14 cellular contexts compared by ENCODE assay signal in the genomic region with DNA sequence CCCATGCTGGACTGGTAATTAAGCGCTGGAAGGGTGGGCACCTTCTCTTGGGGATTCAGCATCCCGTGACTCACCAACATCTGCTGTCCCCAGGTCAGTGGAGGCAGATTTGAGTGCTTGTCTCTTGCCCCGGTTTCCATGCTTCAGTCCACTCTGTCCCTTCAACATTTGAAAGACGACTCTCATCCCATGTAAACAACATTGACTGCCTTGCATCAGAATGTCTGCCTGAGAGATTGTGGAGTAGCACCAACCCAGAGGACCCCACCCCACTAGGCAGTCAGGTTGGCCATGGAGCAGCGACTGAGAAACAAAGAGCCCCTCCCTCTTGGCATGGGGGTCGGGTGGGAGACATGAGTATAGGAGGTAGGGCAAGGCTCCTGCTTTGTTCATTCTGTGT. TPM values are rescaled to one million over a fixed set of nuclear protein-coding genes. Genes with fewer than 3 reads are reported as not detected.
DNase-seq lines count a peak whose midpoint lies in the region; TF ChIP-seq lines count a peak whose summit lies in the region.
"Had no signal": no experiment of that assay in that cellular context is flagged by ENCODE, and none has a peak within 500 bp of the region (broad histone marks: within the 10 kb centered on the region; RNA-seq: fewer than 3 reads in every experiment).

No MANE protein-coding gene starts in this region.

- TF ChIP-seq CTCF in chondrocyte (IDR thresholded peaks at IDR 0.05) (no peak), endothelial cell (IDR thresholded peaks at IDR 0.05; ENCODE audit: unreplicated experiment) (no peak), GM10248 (IDR thresholded peaks at IDR 0.05; ENCODE audit: control extremely low read depth, extremely low read depth, low read depth, missing control alignments) (no peak)

- H3K27me3 Mint-ChIP-seq in chondrocyte (ENCODE audit: low read depth) (no peaks in the 10 kb centered on the region), endothelial cell (ENCODE audit: unreplicated experiment) (no peaks in the 10 kb centered on the region)
- H3K27me3 Mint-ChIP-seq: CD4-positive, CD25-positive, alpha-beta regulatory T cell had no signal

- no peak overlapping the region for H3K4me3 Mint-ChIP-seq in chondrocyte (ENCODE audit: unreplicated experiment)
- peak overlapping the region; percentile 27 for H3K4me3 Mint-ChIP-seq in endothelial cell (ENCODE audit: unreplicated experiment)
- H3K4me3 Mint-ChIP-seq: CD4-positive, CD25-positive, alpha-beta regulatory T cell; CD8-positive, alpha-beta T cell had no signal

- POLR2A ChIA-PET in GM10248 (lab: Yijun Ruan, JAX): interaction anchor here (0.6 kb wide), 1 partner anchor 171 kb away, joined by 6 read pairs; no protein-coding TSS in a partner anchor

- H3K27ac Mint-ChIP-seq in chondrocyte (ENCODE audit: unreplicated experiment) (peak overlapping the region; percentile 5), endothelial cell (ENCODE audit: unreplicated experiment) (no peak overlapping the region)
- H3K27ac Mint-ChIP-seq: CD4-positive, CD25-positive, alpha-beta regulatory T cell; CD8-positive, alpha-beta T cell had no signal

- peaks cover 11% of the 10 kb centered on the region for H3K4me1 Mint-ChIP-seq in chondrocyte (ENCODE audit: low read depth)
- peaks cover 17% of the 10 kb centered on the region for H3K4me1 Mint-ChIP-seq in endothelial cell (ENCODE audit: unreplicated experiment)
- H3K4me1 Mint-ChIP-seq: CD4-positive, CD25-positive, alpha-beta regulatory T cell had no signal

- intact Hi-C loops in posterior cingulate gyrus (cut with DNase I): no loop called here

- CTCF ChIA-PET in GM10248 (lab: Yijun Ruan, JAX): interaction anchor here (1.2 to 5.0 kb wide), 2 partner anchors 13 to 203 kb away, joined by 3 to 24 read pairs; no protein-coding TSS in a partner anchor

- no peaks in the 10 kb centered on the region for H3K9me3 Mint-ChIP-seq in chondrocyte (ENCODE audit: low read depth)
- H3K9me3 Mint-ChIP-seq in endothelial cell (ENCODE audit: unreplicated experiment): no peaks in the 10 kb centered on the region
- H3K9me3 Mint-ChIP-seq: CD8-positive, alpha-beta T cell had no signal

- DNase-seq in chondrocyte (ENCODE audit: low spot score): no peak
- DNase-seq in endothelial cell (ENCODE audit: low spot score): no peak
- DNase-seq in mesenteric fat pad (ENCODE audit: low spot score): peak; percentile 51
- no peak for DNase-seq in GM10248 (ENCODE audit: extremely low spot score)
- DNase-seq in posterior cingulate gyrus: no peak
- no peak for DNase-seq in HPDE6-E6E7 (ENCODE audit: extremely low spot score)
- DNase-seq: Caco-2; CD4-positive, CD25-positive, alpha-beta regulatory T cell; CD8-positive, alpha-beta T cell; DMS153; DND-41; GM23248; H7; HCEC 1CT had no signal

- peaks cover 16% of the 10 kb centered on the region for H3K36me3 Mint-ChIP-seq in chondrocyte (ENCODE audit: low read depth)
- H3K36me3 Mint-ChIP-seq in endothelial cell (ENCODE audit: low read depth, unreplicated experiment): peaks cover 15% of the 10 kb centered on the region

RNA-seq across cellular contexts. Expression of a gene that starts 4.9 kb away (rescaled TPM):
- total RNA-seq in chondrocyte (1.1 to 2.8 TPM (median 1.3 TPM) in 3 replicates), endothelial cell (ENCODE audit: unreplicated experiment) (3.3 TPM), mesenteric fat pad (3.9 TPM)

RNA-seq across cellular contexts. Expression of a gene that starts 26.4 kb away (rescaled TPM):
- total RNA-seq in chondrocyte: 112 to 292 TPM (median 291 TPM) in 3 replicates
- total RNA-seq in endothelial cell (ENCODE audit: unreplicated experiment): 63.3 TPM
- total RNA-seq in mesenteric fat pad: 62.3 TPM

RNA-seq across cellular contexts. Expression of a gene that starts 39.3 kb away (rescaled TPM):
- 75.4 to 85.4 TPM (median 82.8 TPM) in 3 replicates for total RNA-seq in chondrocyte
- not detected for total RNA-seq in endothelial cell (ENCODE audit: unreplicated experiment)
- 1.4 TPM for total RNA-seq in mesenteric fat pad

Comparison
In these comparisons a context has a peak if more than half of its experiments do, and no peak if none do; other contexts are left out.
1. RNA of a gene that starts 39.3 kb away (total RNA-seq): 75.4 to 85.4 TPM in chondrocyte; 1.4 TPM in mesenteric fat pad (single experiment) and not detected in endothelial cell (single experiment); every median in the first group is over 10 times any median in the second.